In genomic region chr20:52259295-52259694, GRCh38 we compare ENCODE assay signal across 21 cellular contexts.
"Had no signal": no experiment of that assay in that cellular context is flagged by ENCODE, and none has a peak within 500 bp of the region (broad histone marks: within the 10 kb centered on the region; RNA-seq: fewer than 3 reads in every experiment).

No MANE protein-coding gene starts in this region.

- H3K36me3 ChIP-seq: SJSA1 had no signal

- H3K4me3 ChIP-seq: SJSA1 had no signal

- H3K27ac ChIP-seq: SJSA1 had no signal

- H3K9me3 ChIP-seq: SJSA1 had no signal

- H3K4me1 ChIP-seq: SJSA1 had no signal

- DNase-seq: KBM-7, MV-4-11, NCI-H1048, NCI-H1105 treated with DMSO at 0.1 percent for 48 hours, NCI-H1417 treated with DMSO at 0.1 percent for 48 hours, NCI-H146, NCI-H1694 treated with DMSO at 0.1 percent for 48 hours, NCI-H1930, NCI-H2081, NCI-H2107, NCI-H2227 treated with DMSO at 0.1 percent for 48 hours, NCI-H446, NCI-H510A, NCI-H524 treated with DMSO at 0.1 percent for 48 hours, NCI-H69, NCI-H774, Right ventricle myocardium superior, RPMI8226, SIG-M5 had no signal

- H3K27me3 ChIP-seq: SJSA1 had no signal

- FAIRE-seq: RCC 7860 had no signal
